ENCODE assay signal across 20 cellular contexts in genomic region chr14:87883750-87884149, GRCh38.
A peak's percentile ranks its signal among the peaks of the same experiment; 100 is the strongest.
DNase-seq lines count a peak whose midpoint lies in the region; ATAC-seq, FAIRE-seq and TF ChIP-seq lines count a peak whose summit lies in the region.
"Had no signal": no experiment of that assay in that cellular context is flagged by ENCODE, and none has a peak within 500 bp of the region (broad histone marks: within the 10 kb centered on the region; RNA-seq: fewer than 3 reads in every experiment).

No MANE protein-coding gene starts in this region.

- no peak for FAIRE-seq in K562 (lab: Jason Lieb, UNC)
- FAIRE-seq: G401.6, GM12892, H54 had no signal

- H3K27ac ChIP-seq in K562 (ENCODE audit: extremely low read depth, low read depth, low read length) (no peak overlapping the region), left lung (no peak overlapping the region)
- H3K27ac ChIP-seq in CD8-positive, alpha-beta T cell (ENCODE audit: low read depth, low read length), result no peak overlapping the region
- H3K27ac ChIP-seq: BLaER1 treated with 17β-estradiol and CSF1 and Interleukin-3, amounts not matched to agents 10 nM and 100 nM had no signal

- peak; percentile 35 for DNase-seq in AG10803 (ENCODE audit: low read depth)
- peak; percentile 69 for DNase-seq in HFF-Myc (ENCODE audit: extremely low read depth, low read depth)
- DNase-seq in K562 (ENCODE audit: extremely low read depth in 1 of 4, low spot score in 3 of 4), result no peak
- DNase-seq in CD8-positive, alpha-beta T cell, result no peak
- DNase-seq in left lung, result no peak
- DNase-seq: AML-193; BE2C; Calu3; CD4-positive, alpha-beta T cell; COR-L47; DMS53; DMS79 treated with DMSO at 0.1 percent for 48 hours; GOT3 had no signal

- no peaks in the 10 kb centered on the region for H3K4me1 ChIP-seq in K562 (replicated peaks in 1 of 2; ENCODE audit: control insufficient read depth in 2 of 2, insufficient read depth in 2 of 2, low read length in 2 of 2)
- no peaks in the 10 kb centered on the region for H3K4me1 ChIP-seq in CD8-positive, alpha-beta T cell (ENCODE audit: insufficient read depth, low read length)
- H3K4me1 ChIP-seq in left lung, result no peaks in the 10 kb centered on the region
- H3K4me1 ChIP-seq: BE2C; BLaER1 treated with 17β-estradiol and CSF1 and Interleukin-3, amounts not matched to agents 10 nM and 100 nM; HAP-1 had no signal

- no peaks in the 10 kb centered on the region for H3K36me3 ChIP-seq in K562 (ENCODE audit: control insufficient read depth, insufficient read depth, low read length)
- no peaks in the 10 kb centered on the region for H3K36me3 ChIP-seq in CD8-positive, alpha-beta T cell (ENCODE audit: insufficient read depth, low read length)
- no peaks in the 10 kb centered on the region for H3K36me3 ChIP-seq in left lung
- H3K36me3 ChIP-seq: BE2C; BLaER1 treated with 17β-estradiol and CSF1 and Interleukin-3, amounts not matched to agents 10 nM and 100 nM; HAP-1 had no signal

- no peaks in the 10 kb centered on the region for H3K4me1 Mint-ChIP-seq in CD8-positive, alpha-beta T cell (ENCODE audit: low read depth)
- H3K4me1 Mint-ChIP-seq: CD14-positive monocyte had no signal

- no peak overlapping the region for H2AFZ ChIP-seq in K562 (ENCODE audit: low read depth, low read length)

- H3K9me3 Mint-ChIP-seq in CD8-positive, alpha-beta T cell, result no peaks in the 10 kb centered on the region
- H3K9me3 Mint-ChIP-seq: CD4-positive, alpha-beta T cell had no signal

- no peak for TF ChIP-seq RAD21 in K562 (CRISPR knock-in tag; conservative IDR thresholded peaks at IDR 0.05 in 1 of 2, IDR thresholded peaks at IDR 0.05 in 1 of 2)

- no peaks in the 10 kb centered on the region for H3K36me3 Mint-ChIP-seq in CD8-positive, alpha-beta T cell
- H3K36me3 Mint-ChIP-seq: CD14-positive monocyte had no signal

- no peak overlapping the region for H3K4me3 Mint-ChIP-seq in CD8-positive, alpha-beta T cell
- H3K4me3 Mint-ChIP-seq: CD14-positive monocyte; CD4-positive, alpha-beta T cell had no signal

- no peak overlapping the region for H3K9ac ChIP-seq in K562 (ENCODE audit: insufficient read depth in 1 of 2, low read depth in 2 of 2, low read length in 2 of 2)
- H3K9ac ChIP-seq: BLaER1 treated with 17β-estradiol and CSF1 and Interleukin-3, amounts not matched to agents 10 nM and 100 nM had no signal

- in situ Hi-C loops in K562 (cut with MboI), result no loop called here

- no peak overlapping the region for H3K4me3 ChIP-seq in AG10803 (ENCODE audit: low read length)
- no peak overlapping the region for H3K4me3 ChIP-seq in HFF-Myc (replicated peaks; ENCODE audit: low read depth, low read length)
- no peak overlapping the region for H3K4me3 ChIP-seq in K562
- H3K4me3 ChIP-seq in CD8-positive, alpha-beta T cell (ENCODE audit: low read depth, low read length), result no peak overlapping the region
- no peak overlapping the region for H3K4me3 ChIP-seq in left lung
- H3K4me3 ChIP-seq: BLaER1 treated with 17β-estradiol and CSF1 and Interleukin-3, amounts not matched to agents 10 nM and 100 nM; HAP-1 had no signal

- no peaks in the 10 kb centered on the region for H3K9me1 ChIP-seq in K562 (ENCODE audit: control insufficient read depth, insufficient read depth, low read length)

- no peak for TF ChIP-seq EP300 in K562 (IDR thresholded peaks at IDR 0.05; ENCODE audit: low read length)

- ATAC-seq in K562, result no peak
- ATAC-seq in HG03442 (IDR thresholded peaks at IDR 0.05; ENCODE audit: unreplicated experiment), result no peak
- ATAC-seq in CD8-positive, alpha-beta T cell, result no peak
- ATAC-seq in left lung, result no peak

- TF ChIP-seq POLR2A in K562 (conservative IDR thresholded peaks at IDR 0.05), result no peak

- 0% methylated on average over 1 of the region's 1 CpG for WGBS in K562 (ENCODE audit: insufficient coverage, low coverage, missing lambda C conversion rate)

- intact Hi-C loops in K562 (cut with micrococcal nuclease), result no loop called here
- intact Hi-C loops in CD8-positive, alpha-beta T cell (cut with DNase I, micrococcal nuclease), result no loop called here
- intact Hi-C loops in left lung (cut with DNase I), result no loop called here

- H3K27ac Mint-ChIP-seq in CD8-positive, alpha-beta T cell, result no peak overlapping the region
- H3K27ac Mint-ChIP-seq: CD14-positive monocyte; CD4-positive, alpha-beta T cell had no signal

- H3K27me3 ChIP-seq in K562 (ENCODE audit: control insufficient read depth in 2 of 2, insufficient read depth in 2 of 2, low read length in 2 of 2), result no peaks in the 10 kb centered on the region
- H3K27me3 ChIP-seq in CD8-positive, alpha-beta T cell (ENCODE audit: insufficient read depth, low read length), result no peaks in the 10 kb centered on the region
- no peaks in the 10 kb centered on the region for H3K27me3 ChIP-seq in left lung
- H3K27me3 ChIP-seq: BE2C; BLaER1 treated with 17β-estradiol and CSF1 and Interleukin-3, amounts not matched to agents 10 nM and 100 nM had no signal

- no peaks in the 10 kb centered on the region for H3K79me2 ChIP-seq in K562 (ENCODE audit: control insufficient read depth, insufficient read depth, low read length)

- CTCF ChIA-PET in K562 (lab: Yijun Ruan, JAX; ENCODE audit: low intra/inter-chr PET ratio), result no interaction called here
- CTCF ChIA-PET in CD8-positive, alpha-beta T cell (lab: Charles Lee), result no interaction called here

- POLR2A ChIA-PET in K562 (lab: Yijun Ruan, JAX), result no interaction called here
- POLR2A ChIA-PET in CD8-positive, alpha-beta T cell (lab: Charles Lee), result no interaction called here

- H3K4me2 ChIP-seq in K562 (ENCODE audit: insufficient read depth, low read length), result no peak overlapping the region
- H3K4me2 ChIP-seq: BLaER1 treated with 17β-estradiol and CSF1 and Interleukin-3, amounts not matched to agents 10 nM and 100 nM had no signal

- H3K27me3 Mint-ChIP-seq in CD8-positive, alpha-beta T cell (ENCODE audit: low read depth), result peaks cover 23% of the 10 kb centered on the region

- H4K20me1 ChIP-seq in K562 (replicated peaks; ENCODE audit: control insufficient read depth, insufficient read depth, low read length), result no peaks in the 10 kb centered on the region
- H4K20me1 ChIP-seq: BLaER1 treated with 17β-estradiol and CSF1 and Interleukin-3, amounts not matched to agents 10 nM and 100 nM had no signal

- no TSS peak for BruUV-seq in K562 (replicated peaks; lab: Mats Ljungman, UMichigan)

- TF ChIP-seq CTCF in AG10803 (conservative IDR thresholded peaks at IDR 0.05; ENCODE audit: low read length), result no peak
- TF ChIP-seq CTCF in HFF-Myc (IDR thresholded peaks at IDR 0.05; ENCODE audit: low read depth, low read length, missing control alignments), result no peak
- TF ChIP-seq CTCF in K562 (IDR thresholded peaks at IDR 0.05 in 2 of 3, conservative IDR thresholded peaks at IDR 0.05 in 1 of 3; ENCODE audit: insufficient read depth in 2 of 3, low read depth in 1 of 3, low read length in 3 of 3), result no peak
- TF ChIP-seq CTCF in CD8-positive, alpha-beta T cell (IDR thresholded peaks at IDR 0.05), result no peak
- no peak for TF ChIP-seq CTCF in left lung (IDR thresholded peaks at IDR 0.05)

- no peaks in the 10 kb centered on the region for H3K9me3 ChIP-seq in K562 (replicated peaks; ENCODE audit: control insufficient read depth, insufficient read depth, low read depth, low read length)
- H3K9me3 ChIP-seq in CD8-positive, alpha-beta T cell (ENCODE audit: low read length), result no peaks in the 10 kb centered on the region
- H3K9me3 ChIP-seq in left lung, result no peaks in the 10 kb centered on the region
- H3K9me3 ChIP-seq: BE2C, HAP-1 had no signal

TF ChIP-seq in K562, 482 proteins besides CTCF, POLR2A, EP300 and RAD21:
- no peak for TF ChIP-seq CCAR2 (IDR thresholded peaks at IDR 0.05; ENCODE audit: low read depth, low read length)
- no peak for TF ChIP-seq MXI1 (IDR thresholded peaks at IDR 0.05; ENCODE audit: low read depth, low read length)
- TF ChIP-seq RCOR1 (IDR thresholded peaks at IDR 0.05; ENCODE audit: borderline replicate concordance in 1 of 2, low read depth in 2 of 2, low read length in 2 of 2), result no peak
- TF ChIP-seq NFIC (IDR thresholded peaks at IDR 0.05), result no peak
- TF ChIP-seq THRA (IDR thresholded peaks at IDR 0.05), result no peak
- TF ChIP-seq, protein P1, sequence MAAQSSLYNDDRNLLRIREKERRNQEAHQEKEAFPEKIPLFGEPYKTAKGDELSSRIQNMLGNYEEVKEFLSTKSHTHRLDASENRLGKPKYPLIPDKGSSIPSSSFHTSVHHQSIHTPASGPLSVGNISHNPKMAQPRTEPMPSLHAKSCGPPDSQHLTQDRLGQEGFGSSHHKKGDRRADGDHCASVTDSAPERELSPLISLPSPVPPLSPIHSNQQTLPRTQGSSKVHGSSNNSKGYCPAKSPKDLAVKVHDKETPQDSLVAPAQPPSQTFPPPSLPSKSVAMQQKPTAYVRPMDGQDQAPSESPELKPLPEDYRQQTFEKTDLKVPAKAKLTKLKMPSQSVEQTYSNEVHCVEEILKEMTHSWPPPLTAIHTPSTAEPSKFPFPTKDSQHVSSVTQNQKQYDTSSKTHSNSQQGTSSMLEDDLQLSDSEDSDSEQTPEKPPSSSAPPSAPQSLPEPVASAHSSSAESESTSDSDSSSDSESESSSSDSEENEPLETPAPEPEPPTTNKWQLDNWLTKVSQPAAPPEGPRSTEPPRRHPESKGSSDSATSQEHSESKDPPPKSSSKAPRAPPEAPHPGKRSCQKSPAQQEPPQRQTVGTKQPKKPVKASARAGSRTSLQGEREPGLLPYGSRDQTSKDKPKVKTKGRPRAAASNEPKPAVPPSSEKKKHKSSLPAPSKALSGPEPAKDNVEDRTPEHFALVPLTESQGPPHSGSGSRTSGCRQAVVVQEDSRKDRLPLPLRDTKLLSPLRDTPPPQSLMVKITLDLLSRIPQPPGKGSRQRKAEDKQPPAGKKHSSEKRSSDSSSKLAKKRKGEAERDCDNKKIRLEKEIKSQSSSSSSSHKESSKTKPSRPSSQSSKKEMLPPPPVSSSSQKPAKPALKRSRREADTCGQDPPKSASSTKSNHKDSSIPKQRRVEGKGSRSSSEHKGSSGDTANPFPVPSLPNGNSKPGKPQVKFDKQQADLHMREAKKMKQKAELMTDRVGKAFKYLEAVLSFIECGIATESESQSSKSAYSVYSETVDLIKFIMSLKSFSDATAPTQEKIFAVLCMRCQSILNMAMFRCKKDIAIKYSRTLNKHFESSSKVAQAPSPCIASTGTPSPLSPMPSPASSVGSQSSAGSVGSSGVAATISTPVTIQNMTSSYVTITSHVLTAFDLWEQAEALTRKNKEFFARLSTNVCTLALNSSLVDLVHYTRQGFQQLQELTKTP (IDR thresholded peaks at IDR 0.05; ENCODE audit: low read depth in 1 of 2, partially characterized antibody in 2 of 2), result no peak
- TF ChIP-seq ZNF316 (IDR thresholded peaks at IDR 0.05), result 0 out of 2 replicates have a peak, but pooled peaks have one; percentile 17

Comparison
In these comparisons a context has a peak if more than half of its experiments do, and no peak if none do; other contexts are left out.
1. DNase-seq: peak in AG10803 (single experiment) and HFF-Myc (single experiment); none in K562 (0 of 4), CD8-positive, alpha-beta T cell (0 of 7) and left lung (0 of 2).